1 cellular context compared by ENCODE assay signal in genomic region chr17:78362232-78362631, GRCh38.
A peak's percentile ranks its signal among the peaks of the same experiment; 100 is the strongest.
TF ChIP-seq lines count a peak whose summit lies in the region.

No MANE protein-coding gene starts in this region.

TF ChIP-seq in K562, 482 proteins besides CTCF, POLR2A, EP300 and RAD21:
- TF ChIP-seq HDGF (IDR thresholded peaks at IDR 0.05) = no peak
- TF ChIP-seq, protein P1, sequence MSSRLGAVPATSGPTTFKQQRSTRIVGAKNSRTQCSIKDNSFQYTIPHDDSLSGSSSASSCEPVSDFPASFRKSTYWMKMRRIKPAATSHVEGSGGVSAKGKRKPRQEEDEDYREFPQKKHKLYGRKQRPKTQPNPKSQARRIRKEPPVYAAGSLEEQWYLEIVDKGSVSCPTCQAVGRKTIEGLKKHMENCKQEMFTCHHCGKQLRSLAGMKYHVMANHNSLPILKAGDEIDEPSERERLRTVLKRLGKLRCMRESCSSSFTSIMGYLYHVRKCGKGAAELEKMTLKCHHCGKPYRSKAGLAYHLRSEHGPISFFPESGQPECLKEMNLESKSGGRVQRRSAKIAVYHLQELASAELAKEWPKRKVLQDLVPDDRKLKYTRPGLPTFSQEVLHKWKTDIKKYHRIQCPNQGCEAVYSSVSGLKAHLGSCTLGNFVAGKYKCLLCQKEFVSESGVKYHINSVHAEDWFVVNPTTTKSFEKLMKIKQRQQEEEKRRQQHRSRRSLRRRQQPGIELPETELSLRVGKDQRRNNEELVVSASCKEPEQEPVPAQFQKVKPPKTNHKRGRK (tag; IDR thresholded peaks at IDR 0.05) = peak; percentile 70
